13 cellular contexts compared by ENCODE assay signal in the genomic region with DNA sequence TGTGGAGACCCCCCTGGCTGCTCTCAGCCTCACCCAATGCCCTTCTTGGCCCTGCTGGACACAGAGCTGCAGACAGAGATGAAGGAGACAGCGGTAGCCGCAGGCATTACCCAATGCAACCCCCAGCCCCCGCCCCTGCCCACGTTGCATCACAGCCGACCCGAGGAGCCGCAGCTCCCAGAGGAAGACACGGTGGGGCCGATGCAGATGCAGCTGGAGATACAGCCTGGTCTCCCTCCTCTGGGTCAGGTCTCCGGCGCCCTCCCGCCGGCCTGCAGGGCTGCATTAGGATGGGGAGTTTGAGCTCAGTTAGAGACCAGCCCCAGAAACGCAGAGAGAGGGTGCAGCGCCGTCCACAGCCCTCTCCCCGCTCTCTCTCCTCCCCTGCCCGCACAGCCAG. TPM values are rescaled to one million over a fixed set of nuclear protein-coding genes. Genes with fewer than 3 reads are reported as not detected.
DNase-seq lines count a peak whose midpoint lies in the region; ATAC-seq, FAIRE-seq and TF ChIP-seq lines count a peak whose summit lies in the region.
"Had no signal": no experiment of that assay in that cellular context is flagged by ENCODE, and none has a peak within 500 bp of the region (broad histone marks: within the 10 kb centered on the region; RNA-seq: fewer than 3 reads in every experiment).

No MANE protein-coding gene starts in this region.

- H3K79me2 ChIP-seq in endothelial cell of umbilical vein (ENCODE audit: control insufficient read depth, insufficient read depth, low read length) (no peaks in the 10 kb centered on the region), smooth muscle cell (ENCODE audit: low read depth) (no peaks in the 10 kb centered on the region)

- FAIRE-seq in endothelial cell of umbilical vein (lab: Jason Lieb, UNC) = no peak

- H3K4me3 ChIP-seq in endothelial cell of umbilical vein (replicated peaks in 1 of 3; ENCODE audit: insufficient read depth in 1 of 3, low read depth in 1 of 3, low read length in 3 of 3) (no peak overlapping the region), smooth muscle cell (no peak overlapping the region)
- H3K4me3 ChIP-seq: body of pancreas, lung, right atrium auricular region had no signal

- no peaks in the 10 kb centered on the region for H3F3A ChIP-seq in smooth muscle cell (ENCODE audit: low read depth)

- H3K9ac ChIP-seq in endothelial cell of umbilical vein (replicated peaks; ENCODE audit: extremely low read depth, insufficient read depth, low read length) (no peak overlapping the region), smooth muscle cell (ENCODE audit: low read depth) (no peak overlapping the region)
- H3K9ac ChIP-seq: KMS-11 had no signal

- DNase-seq in NOMO-1 (lab: John Stamatoyannopoulos, UW; ENCODE audit: unreplicated experiment in 2 of 2) = peak; percentile 2 to 22
- no peak for DNase-seq in endothelial cell of umbilical vein (ENCODE audit: low read depth, low spot score)
- no peak for DNase-seq in smooth muscle cell (lab: John Stamatoyannopoulos, UW; ENCODE audit: unreplicated experiment)
- DNase-seq in ACHN = no peak
- DNase-seq: activated naive CD4-positive, alpha-beta T cell; body of pancreas; NCI-H1694; NCI-H510A treated with DMSO at 0.1 percent for 48 hours; WERI-Rb-1 had no signal

- no peak overlapping the region for H2AFZ ChIP-seq in endothelial cell of umbilical vein (ENCODE audit: low read depth, low read length)
- no peak overlapping the region for H2AFZ ChIP-seq in smooth muscle cell (ENCODE audit: low read depth)

- H3K4me1 ChIP-seq in endothelial cell of umbilical vein (ENCODE audit: control insufficient read depth, extremely low read depth, insufficient read depth, low read length) (no peaks in the 10 kb centered on the region), smooth muscle cell (ENCODE audit: low read depth) (no peaks in the 10 kb centered on the region)

- no TSS peak for BruUV-seq in endothelial cell of umbilical vein (replicated peaks; lab: Mats Ljungman, UMichigan)

- H3K9me1 ChIP-seq in endothelial cell of umbilical vein (replicated peaks; ENCODE audit: control insufficient read depth, extremely low read depth, insufficient read depth, low read length) = no peaks in the 10 kb centered on the region

- H3K27ac ChIP-seq in endothelial cell of umbilical vein (ENCODE audit: insufficient read depth, low read depth, low read length) (no peak overlapping the region), smooth muscle cell (ENCODE audit: low read depth) (no peak overlapping the region)
- H3K27ac ChIP-seq: body of pancreas, KMS-11, right atrium auricular region, WERI-Rb-1 had no signal

- no peak overlapping the region for H3K4me2 ChIP-seq in endothelial cell of umbilical vein (ENCODE audit: insufficient read depth, low read length)
- peak overlapping the region; percentile 11 for H3K4me2 ChIP-seq in smooth muscle cell
- H3K4me2 ChIP-seq: KMS-11 had no signal

- H3K27me3 ChIP-seq in endothelial cell of umbilical vein (ENCODE audit: control insufficient read depth in 2 of 2, insufficient read depth in 2 of 2, low read length in 2 of 2) = peaks cover 17 to 18% of the 10 kb centered on the region in 2 experiments
- H3K27me3 ChIP-seq in smooth muscle cell (ENCODE audit: low read depth) = peaks cover 28% of the 10 kb centered on the region

- dilution Hi-C loops in endothelial cell of umbilical vein (cut with MboI; ENCODE audit: extremely low pct_ligation_motif_present, low sequenced_read_pairs) = no loop called here

- POLR2A ChIA-PET in endothelial cell of umbilical vein (lab: Charles Lee) = no interaction called here

- CTCF ChIA-PET in endothelial cell of umbilical vein (lab: Charles Lee) = interaction anchor here (0.8 to 2.5 kb wide), 3 partner anchors 10 to 15 kb away, joined by 3 to 15 read pairs (median 3); no protein-coding TSS in a partner anchor

- TF ChIP-seq CTCF in endothelial cell of umbilical vein (IDR thresholded peaks at IDR 0.05; ENCODE audit: extremely low read depth in 1 of 2, insufficient read depth in 1 of 2, low read depth in 1 of 2, low read length in 2 of 2) (no peak), smooth muscle cell (IDR thresholded peaks at IDR 0.05; ENCODE audit: borderline replicate concordance, insufficient read depth, poor library complexity, severe bottlenecking) (no peak)

- ATAC-seq in HG03354 (IDR thresholded peaks at IDR 0.05; ENCODE audit: poor library complexity, severe bottlenecking, unreplicated experiment) = no peak
- ATAC-seq: body of pancreas had no signal

- WGBS in smooth muscle cell (ENCODE audit: low lambda C conversion rate) = 22% methylated on average over 18 of the region's 18 CpGs

- intact Hi-C loops in endothelial cell of umbilical vein (cut with micrococcal nuclease) = no loop called here

- H3K9me3 ChIP-seq in endothelial cell of umbilical vein (replicated peaks; ENCODE audit: control insufficient read depth, insufficient read depth, low read length) (no peaks in the 10 kb centered on the region), smooth muscle cell (replicated peaks; ENCODE audit: low read depth) (no peaks in the 10 kb centered on the region)
- H3K9me3 ChIP-seq: body of pancreas, right atrium auricular region had no signal

- no peak for TF ChIP-seq POLR2A in endothelial cell of umbilical vein (IDR thresholded peaks at IDR 0.05; ENCODE audit: low read depth, low read length)

- in situ Hi-C loops in ACHN (cut with HindIII; ENCODE audit: low pct_ligation_motif_present, low pct_unique_long_range_greater_than_20kb, low sequenced_read_pairs) = loop anchor here (25.0 kb wide), 2 partner anchors 97 to 153 kb away; no protein-coding TSS in a partner anchor

- H4K20me1 ChIP-seq in endothelial cell of umbilical vein (replicated peaks; ENCODE audit: control insufficient read depth, extremely low read depth, insufficient read depth, low read length) = no peaks in the 10 kb centered on the region
- H4K20me1 ChIP-seq in smooth muscle cell (ENCODE audit: low read depth) = no peaks in the 10 kb centered on the region

- H3K36me3 ChIP-seq in endothelial cell of umbilical vein (ENCODE audit: control insufficient read depth in 2 of 2, extremely low read depth in 1 of 2, insufficient read depth in 2 of 2, low read length in 2 of 2) = no peaks in the 10 kb centered on the region
- H3K36me3 ChIP-seq in smooth muscle cell (ENCODE audit: low read depth) = no peaks in the 10 kb centered on the region
- H3K36me3 ChIP-seq: right atrium auricular region, WERI-Rb-1 had no signal

TF ChIP-seq in endothelial cell of umbilical vein, 7 proteins besides CTCF, POLR2A, EP300 and RAD21 (continues in another document):
- TF ChIP-seq EZH2 (IDR thresholded peaks at IDR 0.05; ENCODE audit: borderline replicate concordance, low read depth, low read length, severe bottlenecking) (peak; percentile 7), FOS (IDR thresholded peaks at IDR 0.05; ENCODE audit: borderline replicate concordance, insufficient read depth, low read length) (no peak), MYC (IDR thresholded peaks at IDR 0.05; ENCODE audit: low read depth, low read length) (no peak), GATA2 (IDR thresholded peaks at IDR 0.05; ENCODE audit: insufficient read depth, insufficient read length, low read depth, low read length) (no peak), POLR2AphosphoS5 (IDR thresholded peaks at IDR 0.05; ENCODE audit: insufficient read depth, low read depth, low read length) (no peak)

RNA-seq across cellular contexts. Expression of a gene that starts 19.4 kb away (rescaled TPM):
- total RNA-seq in endothelial cell of umbilical vein (230 and 233 TPM in 2 replicates), smooth muscle cell (51.5 and 95.9 TPM in 2 replicates)
- polyA plus RNA-seq in endothelial cell of umbilical vein (121 and 122 TPM in 2 replicates), smooth muscle cell (169 and 180 TPM in 2 replicates)
- 143 and 152 TPM in 2 replicates for polyA plus RNA-seq in endothelial cell of umbilical vein (2011; cell fraction: cytosol; rRNA removed)
- 216 and 241 TPM in 2 replicates for polyA plus RNA-seq in endothelial cell of umbilical vein (2011; cell fraction: nucleus; rRNA removed)
- polyA plus RNA-seq in endothelial cell of umbilical vein (2012) = 167 and 177 TPM in 2 replicates
- 70.3 and 73.6 TPM in 2 replicates for polyA minus RNA-seq in endothelial cell of umbilical vein
- polyA minus RNA-seq in endothelial cell of umbilical vein (2011; cell fraction: cytosol; rRNA and poly(A)+ RNA removed) = 64.5 TPM
- 66.8 and 90.0 TPM in 2 replicates for polyA minus RNA-seq in endothelial cell of umbilical vein (2011; cell fraction: nucleus; rRNA and poly(A)+ RNA removed)

RNA-seq across cellular contexts. Expression of a gene that starts 34.2 kb away (rescaled TPM):
- total RNA-seq in endothelial cell of umbilical vein (not detected in 2 replicates), smooth muscle cell (not detected in 2 replicates)
- polyA plus RNA-seq in endothelial cell of umbilical vein (not detected in 2 replicates), smooth muscle cell (not detected in 2 replicates)
- not detected in 2 replicates for polyA plus RNA-seq in endothelial cell of umbilical vein (2011; cell fraction: cytosol; rRNA removed)
- not detected in 2 replicates for polyA plus RNA-seq in endothelial cell of umbilical vein (2011; cell fraction: nucleus; rRNA removed)
- polyA plus RNA-seq in endothelial cell of umbilical vein (2012) = not detected in 2 replicates
- polyA minus RNA-seq in endothelial cell of umbilical vein = not detected in 2 replicates
- not detected for polyA minus RNA-seq in endothelial cell of umbilical vein (2011; cell fraction: cytosol; rRNA and poly(A)+ RNA removed)
- polyA minus RNA-seq in endothelial cell of umbilical vein (2011; cell fraction: nucleus; rRNA and poly(A)+ RNA removed) = not detected in 2 replicates

RNA-seq across cellular contexts. Expression of a gene that starts 43.4 kb away (rescaled TPM):
- 0.66 and 0.88 TPM in 2 replicates for total RNA-seq in endothelial cell of umbilical vein
- polyA plus RNA-seq in endothelial cell of umbilical vein = 0.27 and 0.36 TPM in 2 replicates
- polyA plus RNA-seq in endothelial cell of umbilical vein (2011; cell fraction: cytosol; rRNA removed) = 0.09 and 0.10 TPM in 2 replicates
- polyA plus RNA-seq in endothelial cell of umbilical vein (2011; cell fraction: nucleus; rRNA removed) = 1.1 and 1.8 TPM in 2 replicates
- polyA plus RNA-seq in endothelial cell of umbilical vein (2012) = 0.12 and 0.33 TPM in 2 replicates
- polyA minus RNA-seq in endothelial cell of umbilical vein = 0.32 and 0.38 TPM in 2 replicates
- polyA minus RNA-seq in endothelial cell of umbilical vein (2011; cell fraction: cytosol; rRNA and poly(A)+ RNA removed) = not detected
- polyA minus RNA-seq in endothelial cell of umbilical vein (2011; cell fraction: nucleus; rRNA and poly(A)+ RNA removed) = 0.19 and 0.24 TPM in 2 replicates
- 0.31 TPM in 1 of 2 replicates, not detected in the other for total RNA-seq in smooth muscle cell
- 0.34 and 0.51 TPM in 2 replicates for polyA plus RNA-seq in smooth muscle cell

RNA-seq across cellular contexts. Expression of a gene that starts 49.5 kb away (rescaled TPM):
- not detected in 2 replicates for total RNA-seq in endothelial cell of umbilical vein
- not detected in 2 replicates for polyA plus RNA-seq in endothelial cell of umbilical vein
- polyA plus RNA-seq in endothelial cell of umbilical vein (2011; cell fraction: cytosol; rRNA removed) = not detected in 2 replicates
- polyA plus RNA-seq in endothelial cell of umbilical vein (2011; cell fraction: nucleus; rRNA removed) = not detected in 2 replicates
- polyA plus RNA-seq in endothelial cell of umbilical vein (2012) = not detected in 2 replicates
- not detected in 2 replicates for polyA minus RNA-seq in endothelial cell of umbilical vein
- not detected for polyA minus RNA-seq in endothelial cell of umbilical vein (2011; cell fraction: cytosol; rRNA and poly(A)+ RNA removed)
- not detected in 2 replicates for polyA minus RNA-seq in endothelial cell of umbilical vein (2011; cell fraction: nucleus; rRNA and poly(A)+ RNA removed)
- total RNA-seq in smooth muscle cell = not detected in 2 replicates
- not detected in 2 replicates for polyA plus RNA-seq in smooth muscle cell

Comparison
In these comparisons a context has a peak if more than half of its experiments do, and no peak if none do; other contexts are left out.
1. DNase-seq: peak in NOMO-1 (2 of 2); none in endothelial cell of umbilical vein (single experiment), smooth muscle cell (single experiment) and ACHN (single experiment).